Comparison of ENCODE assay signal across 1 cellular context in genomic region chr17:59355030-59355694, GRCh38.
TF ChIP-seq lines count a peak whose summit lies in the region.

No MANE protein-coding gene starts in this region.

TF ChIP-seq in GM23338, 12 proteins besides CTCF, POLR2A, EP300 and RAD21 (continued from another document):
- no peak for TF ChIP-seq ZNF462 (CRISPR knock-in tag; IDR thresholded peaks at IDR 0.05)
- TF ChIP-seq REST (IDR thresholded peaks at IDR 0.05; ENCODE audit: unreplicated experiment), result no peak
- TF ChIP-seq JUNB (IDR thresholded peaks at IDR 0.05; ENCODE audit: unreplicated experiment), result no peak
- no peak for TF ChIP-seq ZNF114 (CRISPR knock-in tag; IDR thresholded peaks at IDR 0.05)
- no peak for TF ChIP-seq CREB1 (CRISPR knock-in tag; IDR thresholded peaks at IDR 0.05; ENCODE audit: low read depth)
- TF ChIP-seq ETS1 (IDR thresholded peaks at IDR 0.05), result no peak
TF ChIP-seq in GM23338: peak in this region for 0.
